In genomic region chr2:225894240-225894980, GRCh38 we compare ENCODE assay signal across 1 cellular context.
A peak's percentile ranks its signal among the peaks of the same experiment; 100 is the strongest.
TF ChIP-seq lines count a peak whose summit lies in the region.

No MANE protein-coding gene starts in this region.

TF ChIP-seq in HepG2, 621 proteins besides CTCF, POLR2A, EP300 and RAD21 (continued from another document and continues in another):
- TF ChIP-seq ZNF800 (CRISPR knock-in tag; IDR thresholded peaks at IDR 0.05) = 0 out of 2 replicates have a peak, but pooled peaks have one; percentile 12
- TF ChIP-seq ZSCAN20 (CRISPR knock-in tag; IDR thresholded peaks at IDR 0.05; ENCODE audit: borderline replicate concordance) = no peak
- TF ChIP-seq E2F1 (CRISPR knock-in tag; IDR thresholded peaks at IDR 0.05) = no peak
- 0 out of 2 replicates have a peak, but pooled peaks have one; percentile 41 for TF ChIP-seq KAT8 (CRISPR knock-in tag; IDR thresholded peaks at IDR 0.05)
- TF ChIP-seq ZHX2 (IDR thresholded peaks at IDR 0.05; ENCODE audit: low read depth) = no peak
- TF ChIP-seq ZHX2 (CRISPR knock-in tag; IDR thresholded peaks at IDR 0.05; ENCODE audit: borderline replicate concordance) = no peak
- TF ChIP-seq ZBTB40 (IDR thresholded peaks at IDR 0.05) = no peak
- no peak for TF ChIP-seq ZBTB40 (CRISPR knock-in tag; IDR thresholded peaks at IDR 0.05)
- TF ChIP-seq ZBTB33 (CRISPR knock-in tag; IDR thresholded peaks at IDR 0.05) = no peak
- no peak for TF ChIP-seq ZNF891 (CRISPR knock-in tag; IDR thresholded peaks at IDR 0.05)
- no peak for TF ChIP-seq MTF1 (CRISPR knock-in tag; IDR thresholded peaks at IDR 0.05)
- peak; percentile 68; the same call in 1 of the 2 replicates for TF ChIP-seq ZNF12 (CRISPR knock-in tag; IDR thresholded peaks at IDR 0.05)
- no peak for TF ChIP-seq NKX3-1 (CRISPR knock-in tag; IDR thresholded peaks at IDR 0.05)
- TF ChIP-seq ZNF30 (CRISPR knock-in tag; IDR thresholded peaks at IDR 0.05) = no peak
- no peak for TF ChIP-seq ZNF451 (CRISPR knock-in tag; IDR thresholded peaks at IDR 0.05)
- no peak for TF ChIP-seq ZFX (CRISPR knock-in tag; IDR thresholded peaks at IDR 0.05; ENCODE audit: low read depth)
- 0 out of 2 replicates have a peak, but pooled peaks have one; percentile 25 for TF ChIP-seq ZNF670 (CRISPR knock-in tag; IDR thresholded peaks at IDR 0.05; ENCODE audit: borderline replicate concordance)
- peak; percentile 96 for TF ChIP-seq MAFF (IDR thresholded peaks at IDR 0.05; ENCODE audit: low read depth, low read length)
- TF ChIP-seq NONO (IDR thresholded peaks at IDR 0.05) = no peak
- TF ChIP-seq NONO (CRISPR knock-in tag; conservative IDR thresholded peaks at IDR 0.05) = no peak
- TF ChIP-seq SIN3A (IDR thresholded peaks at IDR 0.05; ENCODE audit: borderline replicate concordance, low read depth, low read length) = no peak
- no peak for TF ChIP-seq SIX1 (CRISPR knock-in tag; IDR thresholded peaks at IDR 0.05; ENCODE audit: borderline replicate concordance)
- no peak for TF ChIP-seq ZBTB4 (CRISPR knock-in tag; IDR thresholded peaks at IDR 0.05; ENCODE audit: borderline replicate concordance)
- no peak for TF ChIP-seq BORCS8-MEF2B (CRISPR knock-in tag; IDR thresholded peaks at IDR 0.05)
- TF ChIP-seq MLLT10 (CRISPR knock-in tag; IDR thresholded peaks at IDR 0.05) = no peak
- TF ChIP-seq MED1 (CRISPR knock-in tag; IDR thresholded peaks at IDR 0.05) = peak; percentile 29; the same call in 1 of the 2 replicates
- peak; percentile 15; the same call in 1 of the 2 replicates for TF ChIP-seq NFIC (IDR thresholded peaks at IDR 0.05; ENCODE audit: low read length)
- 0 out of 2 replicates have a peak, but pooled peaks have one; percentile 16 for TF ChIP-seq ZNF281 (CRISPR knock-in tag; IDR thresholded peaks at IDR 0.05; ENCODE audit: borderline replicate concordance)
